8 cellular contexts compared by ENCODE assay signal in the genomic region with DNA sequence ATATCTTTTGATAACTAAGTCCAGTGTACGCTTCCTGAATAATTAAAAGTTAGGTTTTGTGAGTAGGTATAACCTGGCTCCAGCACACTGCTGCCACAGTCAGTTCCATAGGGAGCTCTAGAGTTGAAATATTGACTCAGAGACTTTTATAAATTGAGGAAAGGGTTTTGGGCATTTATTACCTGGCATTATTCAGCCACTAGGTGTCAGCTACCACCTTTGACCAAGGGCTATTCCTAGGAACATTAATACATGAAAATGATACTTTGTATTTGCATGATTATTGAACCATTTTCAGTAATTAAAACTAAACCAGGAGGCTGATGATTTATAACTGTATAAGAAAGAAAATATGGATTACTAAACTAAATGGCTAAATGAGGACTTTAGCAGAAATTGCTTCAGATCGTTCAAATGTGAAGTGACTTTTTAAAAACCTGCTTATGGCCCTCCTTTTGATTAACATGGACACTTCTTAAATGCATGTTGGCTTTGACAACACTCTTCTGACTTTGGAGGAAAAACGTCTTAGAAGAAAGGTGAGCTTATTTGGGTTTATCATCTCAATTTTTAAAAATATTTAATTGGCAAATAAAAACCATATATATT.
DNase-seq lines count a peak whose midpoint lies in the region; ATAC-seq, FAIRE-seq and TF ChIP-seq lines count a peak whose summit lies in the region.

No MANE protein-coding gene starts in this region.

- H3K36me3 Mint-ChIP-seq in stimulated activated memory B cell treated with anti-CD40 and anti-IgM and Interleukin-4, amounts not matched to agents 10 μg/mL and 1 μg/mL and 100 μg/mL, for 72 hours = no peaks in the 10 kb centered on the region

- H3K4me3 Mint-ChIP-seq in stimulated activated memory B cell treated with anti-CD40 and anti-IgM and Interleukin-4, amounts not matched to agents 10 μg/mL and 1 μg/mL and 100 μg/mL, for 72 hours = no peak overlapping the region

- CTCF ChIA-PET in HepG2 (lab: Yijun Ruan, JAX; ENCODE audit: low intra/inter-chr PET ratio, low total read pairs) = interaction anchor here (1.0 to 2.3 kb wide), 3 partner anchors 209 to 567 kb away, joined by 8 to 17 read pairs (median 8); no protein-coding TSS in a partner anchor

- no peaks in the 10 kb centered on the region for H4K20me1 ChIP-seq in HepG2 (ENCODE audit: insufficient read depth, low read length)

- no TSS peak for BruUV-seq in HepG2 (replicated peaks; lab: Mats Ljungman, UMichigan)

- no peaks in the 10 kb centered on the region for H3K79me2 ChIP-seq in HepG2 (ENCODE audit: insufficient read depth, low read length)

- H3K36me3 ChIP-seq in HepG2 (replicated peaks in 1 of 2; ENCODE audit: control insufficient read depth in 1 of 2, insufficient read depth in 2 of 2, low read length in 2 of 2) (no peaks in the 10 kb centered on the region), ovary (no peaks in the 10 kb centered on the region)

- ATAC-seq in HG03139 (IDR thresholded peaks at IDR 0.05; ENCODE audit: unreplicated experiment) (peak; percentile 46), HepG2 (peak; percentile 63; the same call in 2 of the 3 replicates), HG02970 (IDR thresholded peaks at IDR 0.05; ENCODE audit: low FRiP score, unreplicated experiment) (no peak)
- ATAC-seq in stimulated activated memory B cell treated with anti-CD40 and anti-IgM and Interleukin-4, amounts not matched to agents 10 μg/mL and 1 μg/mL and 100 μg/mL, for 72 hours = no peak

- POLR2A ChIA-PET in HepG2 (lab: Yijun Ruan, JAX) = no interaction called here

- intact Hi-C loops in HepG2 (cut with micrococcal nuclease; ENCODE audit: unreplicated experiment) (loop anchor here (1.0 to 2.0 kb wide), 4 partner anchors 209 to 566 kb away; no protein-coding TSS in a partner anchor), ovary (cut with DNase I) (no loop called here)

- in situ Hi-C loops in SK-MEL-5 (cut with HindIII; ENCODE audit: low pct_unique_long_range_greater_than_20kb, low sequenced_read_pairs) (no loop called here), HepG2 (cut with HindIII; ENCODE audit: extremely low pct_ligation_motif_present, low pct_unique_long_range_greater_than_20kb) (loop anchor here (5.0 kb wide), 1 partner anchor 210 kb away; no protein-coding TSS in a partner anchor)

- H3K4me2 ChIP-seq in HepG2 (ENCODE audit: low read depth, low read length) = no peak overlapping the region

- H3K9me3 Mint-ChIP-seq in stimulated activated memory B cell treated with anti-CD40 and anti-IgM and Interleukin-4, amounts not matched to agents 10 μg/mL and 1 μg/mL and 100 μg/mL, for 72 hours = no peaks in the 10 kb centered on the region

- H3K27ac ChIP-seq in HepG2 (ENCODE audit: extremely low read length, insufficient read depth, low read length) = no peak overlapping the region
- no peak overlapping the region for H3K27ac ChIP-seq in ovary

- TF ChIP-seq EP300 in HepG2 (IDR thresholded peaks at IDR 0.05; ENCODE audit: low read depth in 2 of 2, low read length in 2 of 2) = no peak
- no peak for TF ChIP-seq EP300 in HepG2 (CRISPR knock-in tag; IDR thresholded peaks at IDR 0.05; ENCODE audit: borderline replicate concordance)
- TF ChIP-seq EP300 in ovary (IDR thresholded peaks at IDR 0.05) = no peak

- H3K4me3 ChIP-seq in HepG2 (replicated peaks in 1 of 3; ENCODE audit: insufficient read depth in 1 of 3, low read depth in 2 of 3, low read length in 3 of 3) (no peak overlapping the region), ovary (no peak overlapping the region)

- no peak overlapping the region for H3K27ac Mint-ChIP-seq in stimulated activated memory B cell treated with anti-CD40 and anti-IgM and Interleukin-4, amounts not matched to agents 10 μg/mL and 1 μg/mL and 100 μg/mL, for 72 hours

- WGBS in HepG2 (ENCODE audit: low lambda C conversion rate) = 1% methylated on average over 3 of the region's 3 CpGs
- WGBS in ovary, 3 donors = 61 to 65% (median 62%) methylated on average over 3 of the region's 3 CpGs

- no peaks in the 10 kb centered on the region for H3K4me1 Mint-ChIP-seq in stimulated activated memory B cell treated with anti-CD40 and anti-IgM and Interleukin-4, amounts not matched to agents 10 μg/mL and 1 μg/mL and 100 μg/mL, for 72 hours

- TF ChIP-seq RAD21 in HepG2 (CRISPR knock-in tag; IDR thresholded peaks at IDR 0.05) = no peak

- no peaks in the 10 kb centered on the region for H3K27me3 ChIP-seq in HepG2 (ENCODE audit: control insufficient read depth in 1 of 2, insufficient read depth in 2 of 2, low read length in 2 of 2)
- H3K27me3 ChIP-seq in ovary = no peaks in the 10 kb centered on the region

- H3K4me1 ChIP-seq in HepG2 (ENCODE audit: insufficient read depth, low read length) (no peaks in the 10 kb centered on the region), ovary (ENCODE audit: insufficient read depth) (no peaks in the 10 kb centered on the region)

- no peak for TF ChIP-seq POLR2A in HepG2 (IDR thresholded peaks at IDR 0.05; ENCODE audit: insufficient read depth in 1 of 2, low read depth in 2 of 2, low read length in 2 of 2)
- TF ChIP-seq POLR2A in ovary (IDR thresholded peaks at IDR 0.05) = no peak

- FAIRE-seq in HepG2 (lab: Jason Lieb, UNC) = no peak

- TF ChIP-seq CTCF in GM12873 (IDR thresholded peaks at IDR 0.05; ENCODE audit: insufficient read depth, low read depth, low read length, missing control alignments) (peak; percentile 51), HepG2 (CRISPR knock-in tag; IDR thresholded peaks at IDR 0.05) (peak; percentile 52), ovary (IDR thresholded peaks at IDR 0.05) (no peak)

- no peaks in the 10 kb centered on the region for H3K27me3 Mint-ChIP-seq in stimulated activated memory B cell treated with anti-CD40 and anti-IgM and Interleukin-4, amounts not matched to agents 10 μg/mL and 1 μg/mL and 100 μg/mL, for 72 hours

- H3K9me3 ChIP-seq in HepG2 (ENCODE audit: low read length) (no peaks in the 10 kb centered on the region), ovary (no peaks in the 10 kb centered on the region)

- no peak overlapping the region for H3K9ac ChIP-seq in HepG2 (ENCODE audit: insufficient read depth, low read depth, low read length)

- DNase-seq in SK-MEL-5 (ENCODE audit: low read depth, low spot score) (peak; percentile 45), HepG2 (ENCODE audit: low spot score) (peak; percentile 9), dedifferentiated amniotic fluid mesenchymal stem cell (ENCODE audit: extremely low spot score) (no peak), ovary (no peak)

- no peak overlapping the region for H2AFZ ChIP-seq in HepG2 (ENCODE audit: low read length)

TF ChIP-seq in HepG2, 621 proteins besides CTCF, POLR2A, EP300 and RAD21:
- no peak for TF ChIP-seq PTBP1 (IDR thresholded peaks at IDR 0.05; ENCODE audit: low read depth, low read length, poor library complexity, severe bottlenecking)
- TF ChIP-seq SMC3 (IDR thresholded peaks at IDR 0.05; ENCODE audit: low read length) = peak; percentile 63; the same call in 1 of the 2 replicates
- TF ChIP-seq STAG1 (CRISPR knock-in tag; IDR thresholded peaks at IDR 0.05) = peak; percentile 63

Comparison
In these comparisons a context has a peak if more than half of its experiments do, and no peak if none do; other contexts are left out.
1. CTCF ChIP-seq: peak in GM12873 (single experiment) and HepG2 (single experiment); none in ovary (0 of 3).
2. ATAC-seq: peak in HG03139 (single experiment) and HepG2 (single experiment); none in stimulated activated memory B cell treated with anti-CD40 and anti-IgM and Interleukin-4, amounts not matched to agents 10 μg/mL and 1 μg/mL and 100 μg/mL, for 72 hours (single experiment) and HG02970 (single experiment).
3. DNase-seq: peak in SK-MEL-5 (single experiment) and HepG2 (single experiment); none in dedifferentiated amniotic fluid mesenchymal stem cell (single experiment) and ovary (0 of 5).